ENCODE assay signal across 10 cellular contexts in genomic region chr2:174878537-174879147, GRCh38.
DNase-seq lines count a peak whose midpoint lies in the region; ATAC-seq, FAIRE-seq and TF ChIP-seq lines count a peak whose summit lies in the region.
"Had no signal": no experiment of that assay in that cellular context is flagged by ENCODE, and none has a peak within 500 bp of the region (broad histone marks: within the 10 kb centered on the region; RNA-seq: fewer than 3 reads in every experiment).

No MANE protein-coding gene starts in this region.

- TF ChIP-seq CTCF in AG09309 (IDR thresholded peaks at IDR 0.05; ENCODE audit: control insufficient read depth, insufficient read depth, low read depth, low read length, missing control alignments): no peak
- no peak for TF ChIP-seq CTCF in bronchial epithelial cell (IDR thresholded peaks at IDR 0.05; ENCODE audit: insufficient read depth, low read length, severe bottlenecking)
- TF ChIP-seq CTCF in neural progenitor cell (IDR thresholded peaks at IDR 0.05): no peak

- ATAC-seq in HG03457 (IDR thresholded peaks at IDR 0.05; ENCODE audit: unreplicated experiment) (no peak), GM21447 (IDR thresholded peaks at IDR 0.05; ENCODE audit: unreplicated experiment) (no peak)
- no peak for ATAC-seq in activated T-cell treated with anti-CD3 and anti-CD28 coated beads, Interleukin-2, amount 50 U/mL, for 4 hours

- peaks cover 48% of the 10 kb centered on the region for H3F3A ChIP-seq in neural progenitor cell (ENCODE audit: low read depth)

- peaks cover 69% of the 10 kb centered on the region for H3K4me1 ChIP-seq in neural progenitor cell

- no peaks in the 10 kb centered on the region for H4K20me1 ChIP-seq in neural progenitor cell (ENCODE audit: low read depth)

- H3K36me3 ChIP-seq in bronchial epithelial cell (ENCODE audit: control insufficient read depth, insufficient read depth, low read length) (no peaks in the 10 kb centered on the region), neural progenitor cell (peaks cover 5% of the 10 kb centered on the region), H7 (replicated peaks; ENCODE audit: control insufficient read depth, insufficient read depth, low read length) (no peaks in the 10 kb centered on the region)

- H3K27ac ChIP-seq in neural progenitor cell: peak overlapping the region; percentile 94

- H3K4me3 Mint-ChIP-seq in neural progenitor cell: no peak overlapping the region
- no peak overlapping the region for H3K4me3 Mint-ChIP-seq in activated T-cell treated with anti-CD3 and anti-CD28 coated beads, Interleukin-2, amount 50 U/mL, for 4 hours

- peaks cover 18% of the 10 kb centered on the region for H3K4me1 Mint-ChIP-seq in neural progenitor cell
- H3K4me1 Mint-ChIP-seq in activated T-cell treated with anti-CD3 and anti-CD28 coated beads, Interleukin-2, amount 50 U/mL, for 4 hours (ENCODE audit: low read depth): no peaks in the 10 kb centered on the region

- no peak for FAIRE-seq in bronchial epithelial cell (lab: Jason Lieb, UNC)

- no peak overlapping the region for H3K9ac ChIP-seq in neural progenitor cell

- no peaks in the 10 kb centered on the region for H3K9me3 Mint-ChIP-seq in neural progenitor cell
- H3K9me3 Mint-ChIP-seq in activated T-cell treated with anti-CD3 and anti-CD28 coated beads, Interleukin-2, amount 50 U/mL, for 4 hours: no peaks in the 10 kb centered on the region

- DNase-seq in AG09309 (ENCODE audit: low read depth) (no peak), NCI-H1436 (lab: John Stamatoyannopoulos, UW) (peak; percentile 45), bronchial epithelial cell (ENCODE audit: low read depth) (peak; percentile 29), neural progenitor cell (ENCODE audit: low spot score) (peak; percentile 21), H7 (no peak)
- DNase-seq in activated T-cell treated with anti-CD3 and anti-CD28 coated beads, Interleukin-2, amount 50 U/mL, for 4 hours: no peak
- DNase-seq: central memory CD4-positive, alpha-beta T cell had no signal

- no peaks in the 10 kb centered on the region for H3K27me3 Mint-ChIP-seq in neural progenitor cell (ENCODE audit: insufficient read depth, low read depth)
- no peaks in the 10 kb centered on the region for H3K27me3 Mint-ChIP-seq in activated T-cell treated with anti-CD3 and anti-CD28 coated beads, Interleukin-2, amount 50 U/mL, for 4 hours (ENCODE audit: low read depth)
- H3K27me3 Mint-ChIP-seq: progenitor cell of endocrine pancreas had no signal

- peak overlapping the region; percentile 51 for H3K4me2 ChIP-seq in neural progenitor cell

- peak overlapping the region; percentile 4 for H3K4me3 ChIP-seq in AG09309 (ENCODE audit: control insufficient read depth, low read depth, low read length)
- peak overlapping the region; percentile 5 for H3K4me3 ChIP-seq in bronchial epithelial cell (ENCODE audit: low read depth, low read length)
- no peak overlapping the region for H3K4me3 ChIP-seq in neural progenitor cell
- no peak overlapping the region for H3K4me3 ChIP-seq in H7 (ENCODE audit: insufficient read depth, low read depth, low read length)

- no peaks in the 10 kb centered on the region for H3K9me3 ChIP-seq in neural progenitor cell (ENCODE audit: low read depth)

- no peak overlapping the region for H2AFZ ChIP-seq in neural progenitor cell (replicated peaks)

- no peak overlapping the region for H3K27ac Mint-ChIP-seq in neural progenitor cell
- H3K27ac Mint-ChIP-seq: progenitor cell of endocrine pancreas had no signal

- peaks cover 20% of the 10 kb centered on the region for H3K36me3 Mint-ChIP-seq in neural progenitor cell
- no peaks in the 10 kb centered on the region for H3K36me3 Mint-ChIP-seq in activated T-cell treated with anti-CD3 and anti-CD28 coated beads, Interleukin-2, amount 50 U/mL, for 4 hours (ENCODE audit: insufficient read depth)

- H3K27me3 ChIP-seq in bronchial epithelial cell (ENCODE audit: control insufficient read depth, insufficient read depth, low read length) (no peaks in the 10 kb centered on the region), neural progenitor cell (no peaks in the 10 kb centered on the region), H7 (ENCODE audit: control insufficient read depth, insufficient read depth, low read length) (no peaks in the 10 kb centered on the region)

- peaks cover 42% of the 10 kb centered on the region for H3K79me2 ChIP-seq in neural progenitor cell (ENCODE audit: low read depth)

Comparison
In these comparisons a context has a peak if more than half of its experiments do, and no peak if none do; other contexts are left out.
1. DNase-seq: peak in NCI-H1436 (single experiment), bronchial epithelial cell (single experiment) and neural progenitor cell (single experiment); none in AG09309 (single experiment), H7 (single experiment) and activated T-cell treated with anti-CD3 and anti-CD28 coated beads, Interleukin-2, amount 50 U/mL, for 4 hours (single experiment).
2. H3K4me3 ChIP-seq: peak in AG09309 (single experiment) and bronchial epithelial cell (single experiment); none in neural progenitor cell (single experiment) and H7 (single experiment).